In genomic region chr4:74230902-74231499, GRCh38 we compare ENCODE assay signal across 8 cellular contexts.
DNase-seq lines count a peak whose midpoint lies in the region; ATAC-seq and TF ChIP-seq lines count a peak whose summit lies in the region.

No MANE protein-coding gene starts in this region.

- no peaks in the 10 kb centered on the region for H3K27me3 Mint-ChIP-seq in natural killer cell (ENCODE audit: low read depth in 2 of 2)
- no peaks in the 10 kb centered on the region for H3K27me3 Mint-ChIP-seq in CD8-positive, alpha-beta memory T cell

- intact Hi-C loops in natural killer cell (cut with micrococcal nuclease) (no loop called here), uterus (cut with DNase I; ENCODE audit: low total_unique reads) (no loop called here)

- no peak for TF ChIP-seq POLR2A in uterus (IDR thresholded peaks at IDR 0.05)

- no peaks in the 10 kb centered on the region for H3K4me1 ChIP-seq in uterus
- H3K4me1 ChIP-seq in CD8-positive, alpha-beta memory T cell (ENCODE audit: insufficient read depth, low read length), result no peaks in the 10 kb centered on the region

- DNase-seq in amniotic stem cell (lab: John Stamatoyannopoulos, UW) (peak; percentile 79), natural killer cell (no peak), hippocampal formation (lab: John Stamatoyannopoulos, UW) (no peak), uterus (no peak)
- DNase-seq in CD8-positive, alpha-beta memory T cell, result no peak

- H3K4me3 Mint-ChIP-seq in natural killer cell, result no peak overlapping the region
- H3K4me3 Mint-ChIP-seq in CD8-positive, alpha-beta memory T cell, result no peak overlapping the region

- H3K36me3 Mint-ChIP-seq in natural killer cell, result no peaks in the 10 kb centered on the region
- peaks cover 0 to 5% (median 0%) of the 10 kb centered on the region in 3 donors for H3K36me3 Mint-ChIP-seq in CD8-positive, alpha-beta memory T cell

- H3K4me1 Mint-ChIP-seq in natural killer cell, result peaks cover 9 to 14% of the 10 kb centered on the region in 2 donors
- H3K4me1 Mint-ChIP-seq in CD8-positive, alpha-beta memory T cell, result no peaks in the 10 kb centered on the region

- no peak overlapping the region for H3K27ac Mint-ChIP-seq in natural killer cell
- H3K27ac Mint-ChIP-seq in CD8-positive, alpha-beta memory T cell, result peak overlapping the region in 1 of 8 donors; percentile 38

- no peak overlapping the region for H3K27ac ChIP-seq in uterus
- no peak overlapping the region for H3K27ac ChIP-seq in CD8-positive, alpha-beta memory T cell (ENCODE audit: low read depth, low read length)

- H3K9me3 ChIP-seq in uterus, result no peaks in the 10 kb centered on the region
- no peaks in the 10 kb centered on the region for H3K9me3 ChIP-seq in CD8-positive, alpha-beta memory T cell (ENCODE audit: low read length)

- POLR2A ChIA-PET in CD8-positive, alpha-beta memory T cell (lab: Charles Lee), result no interaction called here

- H3K4me3 ChIP-seq in uterus, result no peak overlapping the region
- H3K4me3 ChIP-seq in CD8-positive, alpha-beta memory T cell (ENCODE audit: low read length), result no peak overlapping the region

- ATAC-seq in GM18907 (IDR thresholded peaks at IDR 0.05; ENCODE audit: unreplicated experiment) (peak; percentile 70), HG03469 (IDR thresholded peaks at IDR 0.05; ENCODE audit: unreplicated experiment) (peak; percentile 61), natural killer cell (peak; percentile 34 to 83 (median 45)), HG03280 (IDR thresholded peaks at IDR 0.05; ENCODE audit: unreplicated experiment) (no peak)

- no peaks in the 10 kb centered on the region for H3K27me3 ChIP-seq in uterus
- no peaks in the 10 kb centered on the region for H3K27me3 ChIP-seq in CD8-positive, alpha-beta memory T cell (ENCODE audit: insufficient read depth, low read length, poor library complexity, severe bottlenecking)

- TF ChIP-seq CTCF in natural killer cell (IDR thresholded peaks at IDR 0.05) (no peak), uterus (IDR thresholded peaks at IDR 0.05) (no peak)

- CTCF ChIA-PET in CD8-positive, alpha-beta memory T cell (lab: Charles Lee), result no interaction called here

- H3K36me3 ChIP-seq in uterus, result no peaks in the 10 kb centered on the region
- H3K36me3 ChIP-seq in CD8-positive, alpha-beta memory T cell (ENCODE audit: insufficient read depth, low read length), result no peaks in the 10 kb centered on the region

- H3K9me3 Mint-ChIP-seq in natural killer cell, result no peaks in the 10 kb centered on the region
- no peaks in the 10 kb centered on the region for H3K9me3 Mint-ChIP-seq in CD8-positive, alpha-beta memory T cell
